ENCODE assay signal across 24 cellular contexts in the genomic region with DNA sequence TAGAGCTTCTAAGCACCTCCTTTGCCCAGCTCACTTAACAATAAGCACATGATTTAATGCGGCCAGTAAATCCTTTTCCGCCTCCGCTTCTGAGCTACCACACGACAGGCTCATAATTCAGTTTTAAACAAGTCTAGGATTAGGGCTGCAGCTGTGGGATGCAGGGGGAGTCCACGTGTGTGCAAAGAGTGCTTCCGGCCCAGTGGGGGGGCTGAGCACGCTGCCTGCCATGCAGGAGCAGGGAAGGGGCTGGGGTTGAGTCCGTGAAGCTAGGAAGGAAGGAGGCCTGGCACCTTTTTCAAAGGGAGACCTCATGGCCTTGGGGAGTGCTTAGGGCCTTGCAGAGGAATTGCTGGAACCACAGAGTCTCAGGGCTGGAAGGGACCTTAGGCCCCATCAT.
DNase-seq lines count a peak whose midpoint lies in the region; ATAC-seq, FAIRE-seq and TF ChIP-seq lines count a peak whose summit lies in the region.
"Had no signal": no experiment of that assay in that cellular context is flagged by ENCODE, and none has a peak within 500 bp of the region (broad histone marks: within the 10 kb centered on the region; RNA-seq: fewer than 3 reads in every experiment).

No MANE protein-coding gene starts in this region.

- no peaks in the 10 kb centered on the region for H3K27me3 ChIP-seq in K562 (ENCODE audit: control insufficient read depth in 2 of 2, insufficient read depth in 2 of 2, low read length in 2 of 2)
- peaks cover 12% of the 10 kb centered on the region for H3K27me3 ChIP-seq in upper lobe of right lung

- no peaks in the 10 kb centered on the region for H3K9me3 Mint-ChIP-seq in nephron
- H3K9me3 Mint-ChIP-seq: activated T-helper 1 cell treated with anti-CD3 and anti-CD28 coated beads, Interleukin-12 subunit alpha, Interleukin-12 subunit beta, Interleukin-2, Interleukin-4 antibody, amounts not matched to agents 30 ng/mL and 10 ng/mL and 1 ng/mL, durations not matched to agents 14 hours and 24 hours and 36 hours; CD4-positive, alpha-beta T cell; stimulated activated naive CD8-positive, alpha-beta T cell treated with anti-CD3 and anti-CD28 coated beads, Interleukin-15, Interleukin-2, amounts not matched to agents 100 ng/mL and 50 ng/mL, for 24 hours; WTC11 had no signal

- H3K9me3 ChIP-seq in K562 (replicated peaks; ENCODE audit: control insufficient read depth, insufficient read depth, low read depth, low read length) (no peaks in the 10 kb centered on the region), upper lobe of right lung (no peaks in the 10 kb centered on the region)

- H3K27ac ChIP-seq in K562 (ENCODE audit: extremely low read depth, low read depth, low read length), result no peak overlapping the region
- H3K27ac ChIP-seq in upper lobe of right lung, result no peak overlapping the region

- FAIRE-seq in K562 (lab: Jason Lieb, UNC), result no peak
- FAIRE-seq: endometrium had no signal

- H3K4me1 ChIP-seq in K562 (replicated peaks in 1 of 2; ENCODE audit: control insufficient read depth in 2 of 2, insufficient read depth in 2 of 2, low read length in 2 of 2) (peaks cover 10 to 16% of the 10 kb centered on the region in 2 experiments), upper lobe of right lung (no peaks in the 10 kb centered on the region)

- no peaks in the 10 kb centered on the region for H3K36me3 ChIP-seq in K562 (ENCODE audit: control insufficient read depth, insufficient read depth, low read length)
- no peaks in the 10 kb centered on the region for H3K36me3 ChIP-seq in upper lobe of right lung

- H3K4me3 ChIP-seq in K562 (no peak overlapping the region), upper lobe of right lung (no peak overlapping the region)

- TF ChIP-seq POLR2A in K562 (conservative IDR thresholded peaks at IDR 0.05), result no peak

- no peak for TF ChIP-seq RAD21 in K562 (CRISPR knock-in tag; conservative IDR thresholded peaks at IDR 0.05 in 1 of 2, IDR thresholded peaks at IDR 0.05 in 1 of 2)

- H3K79me2 ChIP-seq in K562 (ENCODE audit: control insufficient read depth, insufficient read depth, low read length), result no peaks in the 10 kb centered on the region

- H3K27ac Mint-ChIP-seq in nephron, result peak overlapping the region; percentile 87 to 94 (median 93)
- H3K27ac Mint-ChIP-seq: activated T-helper 1 cell treated with anti-CD3 and anti-CD28 coated beads, Interleukin-12 subunit alpha, Interleukin-12 subunit beta, Interleukin-2, Interleukin-4 antibody, amounts not matched to agents 30 ng/mL and 10 ng/mL and 1 ng/mL, durations not matched to agents 14 hours and 24 hours and 36 hours; CD4-positive, alpha-beta T cell; stimulated activated naive CD8-positive, alpha-beta T cell treated with anti-CD3 and anti-CD28 coated beads, Interleukin-15, Interleukin-2, amounts not matched to agents 100 ng/mL and 50 ng/mL, for 24 hours; WTC11 had no signal

- no peak overlapping the region for H3K9ac ChIP-seq in K562 (ENCODE audit: insufficient read depth in 1 of 2, low read depth in 2 of 2, low read length in 2 of 2)

- H3K4me2 ChIP-seq in K562 (ENCODE audit: insufficient read depth, low read length), result no peak overlapping the region

- peaks cover 37% of the 10 kb centered on the region for H3K27me3 Mint-ChIP-seq in nephron (ENCODE audit: low read depth)

- POLR2A ChIA-PET in K562 (lab: Yijun Ruan, JAX), result interaction anchor here (0.6 to 2.4 kb wide), 6 partner anchors 10 to 207 kb away, joined by 3 to 8 read pairs (median 4); no protein-coding TSS in a partner anchor

- ATAC-seq in K562, result no peak
- no peak for ATAC-seq in upper lobe of right lung
- no peak for ATAC-seq in HG02970 (IDR thresholded peaks at IDR 0.05; ENCODE audit: low FRiP score, unreplicated experiment)
- no peak for ATAC-seq in HG02763 (IDR thresholded peaks at IDR 0.05; ENCODE audit: unreplicated experiment)
- ATAC-seq: WTC11 had no signal

- 66% methylated on average over 8 of the region's 8 CpGs for WGBS in K562 (ENCODE audit: insufficient coverage, low coverage, missing lambda C conversion rate)

- intact Hi-C loops in K562 (cut with micrococcal nuclease) (no loop called here), upper lobe of right lung (cut with DNase I) (no loop called here)

- no peaks in the 10 kb centered on the region for H3K9me1 ChIP-seq in K562 (ENCODE audit: control insufficient read depth, insufficient read depth, low read length)

- no peak overlapping the region for H2AFZ ChIP-seq in K562 (ENCODE audit: low read depth, low read length)

- CTCF ChIA-PET in K562 (lab: Yijun Ruan, JAX; ENCODE audit: low intra/inter-chr PET ratio), result no interaction called here

- H3K36me3 Mint-ChIP-seq in nephron (ENCODE audit: low read depth), result no peaks in the 10 kb centered on the region
- H3K36me3 Mint-ChIP-seq: WTC11 had no signal

- TF ChIP-seq CTCF in K562 (IDR thresholded peaks at IDR 0.05 in 2 of 3, conservative IDR thresholded peaks at IDR 0.05 in 1 of 3; ENCODE audit: insufficient read depth in 2 of 3, low read depth in 1 of 3, low read length in 3 of 3), result no peak
- TF ChIP-seq CTCF in nephron (IDR thresholded peaks at IDR 0.05; ENCODE audit: unreplicated experiment in 3 of 3), result no peak
- TF ChIP-seq CTCF in upper lobe of right lung (IDR thresholded peaks at IDR 0.05), result no peak

- no peaks in the 10 kb centered on the region for H4K20me1 ChIP-seq in K562 (replicated peaks; ENCODE audit: control insufficient read depth, insufficient read depth, low read length)

- TF ChIP-seq EP300 in K562 (IDR thresholded peaks at IDR 0.05; ENCODE audit: low read length), result no peak

- H3K4me3 Mint-ChIP-seq in nephron, result peak overlapping the region; percentile 28 to 39 (median 29)
- H3K4me3 Mint-ChIP-seq: activated T-helper 1 cell treated with anti-CD3 and anti-CD28 coated beads, Interleukin-12 subunit alpha, Interleukin-12 subunit beta, Interleukin-2, Interleukin-4 antibody, amounts not matched to agents 30 ng/mL and 10 ng/mL and 1 ng/mL, durations not matched to agents 14 hours and 24 hours and 36 hours; CD4-positive, alpha-beta T cell; stimulated activated naive CD8-positive, alpha-beta T cell treated with anti-CD3 and anti-CD28 coated beads, Interleukin-15, Interleukin-2, amounts not matched to agents 100 ng/mL and 50 ng/mL, for 24 hours; WTC11 had no signal

- peaks cover 44% of the 10 kb centered on the region for H3K4me1 Mint-ChIP-seq in nephron

- in situ Hi-C loops in K562 (cut with MboI), result no loop called here

- DNase-seq in NCI-H82 (lab: John Stamatoyannopoulos, UW) (peak; percentile 97), K562 (ENCODE audit: extremely low read depth in 1 of 4, low spot score in 3 of 4) (no peak), upper lobe of right lung (peak; percentile 31), UCSD-AML1 (lab: John Stamatoyannopoulos, UW; ENCODE audit: unreplicated experiment) (no peak)
- DNase-seq: activated CD4-positive, alpha-beta T cell treated with anti-CD3 and anti-CD28 coated beads, Interleukin-2, amount 50 U/mL, for 4 hours; activated naive CD4-positive, alpha-beta T cell treated with anti-CD3 and anti-CD28 coated beads, Interleukin-2, amount 50 U/mL, for 16 hours; CD4-positive, alpha-beta T cell; central memory CD4-positive, alpha-beta T cell; dermis blood vessel endothelial cell; Kasumi-1; kidney glomerular epithelial cell; MV-4-11; NCI-H1694 treated with DMSO at 0.1 percent for 48 hours; occipital lobe; retina; stimulated activated CD4-positive, alpha-beta T cell treated with anti-CD3 and anti-CD28 coated beads, Interleukin-12 subunit alpha, Interleukin-12 subunit beta, amount 100 ng/mL, for 4 hours; T-helper 9 cell had no signal

- BruUV-seq in K562 (replicated peaks; lab: Mats Ljungman, UMichigan), result no TSS peak

TF ChIP-seq in K562, 482 proteins besides CTCF, POLR2A, EP300 and RAD21:
- no peak for TF ChIP-seq GTF2E2 (tag; IDR thresholded peaks at IDR 0.05)
- TF ChIP-seq, protein P1, sequence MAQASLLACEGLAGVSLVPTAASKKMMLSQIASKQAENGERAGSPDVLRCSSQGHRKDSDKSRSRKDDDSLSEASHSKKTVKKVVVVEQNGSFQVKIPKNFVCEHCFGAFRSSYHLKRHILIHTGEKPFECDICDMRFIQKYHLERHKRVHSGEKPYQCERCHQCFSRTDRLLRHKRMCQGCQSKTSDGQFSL (CRISPR knock-in tag; IDR thresholded peaks at IDR 0.05), result peak; percentile 33; the same call in 1 of the 2 replicates
- TF ChIP-seq, protein P1 (tag; IDR thresholded peaks at IDR 0.05), result no peak
- TF ChIP-seq KAT8 (IDR thresholded peaks at IDR 0.05; ENCODE audit: low read depth), result no peak
TF ChIP-seq in K562: peak in this region for 1.

Comparison
In these comparisons a context has a peak if more than half of its experiments do, and no peak if none do; other contexts are left out.
1. DNase-seq: peak in NCI-H82 (single experiment) and upper lobe of right lung (single experiment); none in K562 (0 of 4) and UCSD-AML1 (single experiment).